In genomic region chr6:119333707-119334295, GRCh38 we compare ENCODE assay signal across 2 cellular contexts.
TF ChIP-seq lines count a peak whose summit lies in the region.

No MANE protein-coding gene starts in this region.

TF ChIP-seq in WTC11, 78 proteins besides CTCF, POLR2A, EP300 and RAD21 (continued from another document):
- no peak for TF ChIP-seq PRDM15 (CRISPR knock-in tag; IDR thresholded peaks at IDR 0.05)
- TF ChIP-seq MXD4 (CRISPR knock-in tag; IDR thresholded peaks at IDR 0.05; ENCODE audit: borderline replicate concordance): no peak
- TF ChIP-seq ZNF671 (CRISPR knock-in tag; IDR thresholded peaks at IDR 0.05): no peak
- TF ChIP-seq RELA (CRISPR knock-in tag; IDR thresholded peaks at IDR 0.05; ENCODE audit: borderline replicate concordance): no peak
- no peak for TF ChIP-seq CDX4 (CRISPR knock-in tag; IDR thresholded peaks at IDR 0.05; ENCODE audit: borderline replicate concordance)
- TF ChIP-seq ERG (CRISPR knock-in tag; IDR thresholded peaks at IDR 0.05): no peak
- no peak for TF ChIP-seq MYBL2 (CRISPR knock-in tag; IDR thresholded peaks at IDR 0.05)
- no peak for TF ChIP-seq HMGXB4 (CRISPR knock-in tag; IDR thresholded peaks at IDR 0.05)
- no peak for TF ChIP-seq TEAD4 (CRISPR knock-in tag; IDR thresholded peaks at IDR 0.05)
- no peak for TF ChIP-seq TCF7 (CRISPR knock-in tag; IDR thresholded peaks at IDR 0.05; ENCODE audit: low read depth)
- no peak for TF ChIP-seq NR1H2 (CRISPR knock-in tag; IDR thresholded peaks at IDR 0.05)
- no peak for TF ChIP-seq IRF1 (CRISPR knock-in tag; IDR thresholded peaks at IDR 0.05)

TF ChIP-seq in liver, 16 proteins besides CTCF, POLR2A, EP300 and RAD21 (continued from another document):
- TF ChIP-seq REST (IDR thresholded peaks at IDR 0.05) (no peak), RXRA (IDR thresholded peaks at IDR 0.05) (no peak)
